Comparison of ENCODE assay signal across 16 cellular contexts in the genomic region with DNA sequence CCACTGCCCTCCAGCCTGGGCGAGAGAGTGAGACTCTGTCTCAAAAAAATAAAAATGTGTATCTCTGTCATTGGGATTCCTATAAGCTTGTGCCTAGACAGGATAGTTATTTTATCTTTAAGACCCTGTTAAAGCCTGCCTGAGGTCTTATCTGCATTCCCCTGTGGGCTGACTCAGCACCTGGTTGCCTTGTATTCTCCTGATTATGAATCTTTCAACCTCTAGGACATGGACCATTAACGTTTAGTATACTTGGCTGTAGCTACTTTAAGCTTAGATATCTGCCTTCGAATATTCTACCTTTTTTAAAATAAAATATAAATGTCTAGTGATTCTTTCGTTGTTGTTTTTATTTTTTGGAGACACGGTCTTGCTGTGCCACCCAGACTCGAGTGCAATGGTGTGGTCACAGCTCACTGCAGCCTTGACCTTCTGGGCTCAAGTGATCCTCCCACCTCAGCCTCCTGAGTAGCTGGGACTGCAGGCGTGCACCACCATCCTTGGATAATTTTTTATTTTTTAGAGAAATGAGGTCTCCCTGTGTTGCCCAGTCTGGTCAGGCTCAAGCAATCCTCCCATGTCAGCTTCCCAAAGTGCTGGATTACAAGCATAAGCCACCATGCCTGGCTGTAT.
"Had no signal": no experiment of that assay in that cellular context is flagged by ENCODE, and none has a peak within 500 bp of the region (broad histone marks: within the 10 kb centered on the region; RNA-seq: fewer than 3 reads in every experiment).

No MANE protein-coding gene starts in this region.

- ATAC-seq: activated T-cell treated with anti-CD3 and anti-CD28 coated beads, Interleukin-2, amount 50 U/mL, for 72 hours; gastrocnemius medialis; left lobe of liver; psoas muscle; right cardiac atrium had no signal

- H3K4me3 ChIP-seq: breast epithelium, coronary artery, gastrocnemius medialis, lung, psoas muscle, skin epidermis, tibial nerve, uterus had no signal

- H3K4me3 Mint-ChIP-seq: activated CD4-positive, alpha-beta T cell treated with anti-CD3 and anti-CD28 coated beads, Interleukin-2, amount 10 ng/mL, durations not matched to agents 24 days and 14 days; activated T-cell treated with anti-CD3 and anti-CD28 coated beads, Interleukin-2, amount 50 U/mL, for 72 hours; stimulated activated naive CD8-positive, alpha-beta T cell treated with anti-CD3 and anti-CD28 coated beads, Interleukin-15, Interleukin-2, amounts not matched to agents 100 ng/mL and 50 ng/mL, for 24 hours had no signal

- DNase-seq: activated CD4-positive, alpha-beta T cell treated with anti-CD3 and anti-CD28 coated beads, Interleukin-2, amount 10 ng/mL, durations not matched to agents 24 days and 14 days; activated gamma-delta T cell treated with Interleukin-2 at 50 U/mL for 16 hours; activated T-cell treated with anti-CD3 and anti-CD28 coated beads, Interleukin-2, amount 50 U/mL, for 72 hours; gastrocnemius medialis; head of caudate nucleus; psoas muscle; right cardiac atrium; T-helper 2 cell; uterus had no signal

- H3K9me3 ChIP-seq: breast epithelium, gastrocnemius medialis, psoas muscle, tibial nerve, uterus had no signal

- H3K27me3 Mint-ChIP-seq: activated CD4-positive, alpha-beta T cell treated with anti-CD3 and anti-CD28 coated beads, Interleukin-2, amount 10 ng/mL, durations not matched to agents 24 days and 14 days; stimulated activated naive CD8-positive, alpha-beta T cell treated with anti-CD3 and anti-CD28 coated beads, Interleukin-15, Interleukin-2, amounts not matched to agents 100 ng/mL and 50 ng/mL, for 24 hours had no signal

- H3K27ac ChIP-seq: breast epithelium, coronary artery, gastrocnemius medialis, psoas muscle, skin epidermis, tibial nerve, uterus had no signal

- H3K27me3 ChIP-seq: breast epithelium, gastrocnemius medialis, tibial nerve, uterus had no signal

- H3K4me1 ChIP-seq: breast epithelium, gastrocnemius medialis, psoas muscle, tibial nerve, uterus had no signal

- H3K4me1 Mint-ChIP-seq: activated CD4-positive, alpha-beta T cell treated with anti-CD3 and anti-CD28 coated beads, Interleukin-2, amount 10 ng/mL, durations not matched to agents 24 days and 14 days had no signal

- H3K27ac Mint-ChIP-seq: activated CD4-positive, alpha-beta T cell treated with anti-CD3 and anti-CD28 coated beads, Interleukin-2, amount 10 ng/mL, durations not matched to agents 24 days and 14 days; stimulated activated naive CD8-positive, alpha-beta T cell treated with anti-CD3 and anti-CD28 coated beads, Interleukin-15, Interleukin-2, amounts not matched to agents 100 ng/mL and 50 ng/mL, for 24 hours had no signal

- H3K9me3 Mint-ChIP-seq: activated CD4-positive, alpha-beta T cell treated with anti-CD3 and anti-CD28 coated beads, Interleukin-2, amount 10 ng/mL, durations not matched to agents 24 days and 14 days had no signal
